In the genomic region with DNA sequence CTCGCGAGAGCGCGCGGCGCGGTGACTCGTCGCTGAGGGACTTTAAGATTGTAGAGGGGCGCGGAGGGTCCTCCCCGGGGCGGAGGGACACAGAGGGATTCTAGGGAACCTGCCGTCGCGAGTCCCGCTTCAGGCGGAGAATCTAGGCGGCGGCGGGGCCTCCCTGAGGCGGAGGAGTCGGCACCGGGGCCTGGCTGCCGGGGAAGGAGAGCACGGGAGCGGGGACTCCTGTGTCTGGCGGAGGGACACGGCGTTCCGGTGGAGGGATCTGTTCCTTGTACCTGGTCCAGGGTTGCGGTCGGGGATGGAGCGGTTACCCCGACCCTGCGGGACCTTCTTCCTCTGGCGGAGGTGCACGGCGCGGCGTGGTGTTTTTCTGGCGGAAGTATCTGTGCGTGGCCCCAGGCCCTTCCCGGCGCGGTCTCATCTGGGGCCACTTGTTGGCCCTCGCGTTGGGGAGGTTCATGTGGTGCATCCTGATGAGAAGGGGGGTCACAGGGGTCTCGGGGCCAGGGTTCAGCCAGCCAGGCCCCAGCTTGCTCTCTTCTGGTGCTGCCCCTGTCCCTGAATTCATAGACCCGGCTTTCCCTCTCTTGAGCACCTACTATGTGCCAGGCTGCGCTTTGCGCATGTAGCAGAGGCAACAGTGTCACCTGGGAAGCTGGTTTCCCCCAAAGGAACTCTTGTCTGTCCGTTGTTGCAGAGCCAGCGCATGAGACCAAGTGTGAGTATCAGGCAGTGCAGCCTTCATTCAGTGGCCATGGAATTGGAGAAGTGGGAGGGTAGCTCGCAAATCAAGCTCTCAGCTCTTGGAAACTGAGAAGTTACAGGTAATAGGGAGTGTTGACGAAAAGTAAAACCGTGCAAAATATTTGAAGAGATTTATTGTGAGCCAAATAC, we compare ENCODE assay signal across 8 cellular contexts. TPM values are rescaled to one million over a fixed set of nuclear protein-coding genes. Genes with fewer than 3 reads are reported as not detected.
DNase-seq lines count a peak whose midpoint lies in the region; ATAC-seq and TF ChIP-seq lines count a peak whose summit lies in the region.

No MANE protein-coding gene starts in this region.

- peak overlapping the region; percentile 93 to 97 (median 95) for H3K27ac Mint-ChIP-seq in CD14-positive monocyte

- TF ChIP-seq CTCF in CD14-positive monocyte (IDR thresholded peaks at IDR 0.05): no peak

- peaks cover 0 to 2% (median 0%) of the 10 kb centered on the region in 7 donors for H3K9me3 Mint-ChIP-seq in CD14-positive monocyte

- H3K4me3 Mint-ChIP-seq in CD14-positive monocyte: peak overlapping the region; percentile 94

- ATAC-seq in GM19351 (IDR thresholded peaks at IDR 0.05; ENCODE audit: unreplicated experiment): peak; percentile 45
- peak; percentile 24 for ATAC-seq in HG03469 (IDR thresholded peaks at IDR 0.05; ENCODE audit: unreplicated experiment)

- peaks cover 0 to 3% (median 1%) of the 10 kb centered on the region in 3 donors for H3K27me3 Mint-ChIP-seq in CD14-positive monocyte (ENCODE audit: low read depth in 3 of 3)

- intact Hi-C loops in CD14-positive monocyte (cut with micrococcal nuclease): loop anchor here in 1 of 2 donors (2.0 kb wide), 1 partner anchor 151 kb away; no protein-coding TSS in a partner anchor

- H3K36me3 Mint-ChIP-seq in CD14-positive monocyte: peaks cover 30 to 31% of the 10 kb centered on the region in 2 donors

- H3K4me1 Mint-ChIP-seq in CD14-positive monocyte: peaks cover 40% of the 10 kb centered on the region

- DNase-seq in CD14-positive monocyte (ENCODE audit: low spot score): peak; percentile 77
- peak; percentile 99 for DNase-seq in NCI-H69 (lab: John Stamatoyannopoulos, UW)
- peak; percentile 82 to 87 for DNase-seq in activated CD4-positive, alpha-beta T cell treated with anti-CD3 and anti-CD28 coated beads, Interleukin-2, amount 50 U/mL, for 48 hours
- DNase-seq in ecto neural progenitor cell (ENCODE audit: low spot score): peak; percentile 96
- peak; percentile 55 for DNase-seq in medulla oblongata (ENCODE audit: extremely low spot score)
- peak; percentile 65 to 79 (median 66) for DNase-seq in stimulated activated CD4-positive, alpha-beta T cell treated with anti-CD3 and anti-CD28 coated beads, TNF-alpha, amount 100 ng/mL, for 48 hours (ENCODE audit: low read depth in 3 of 3)

RNA-seq across cellular contexts. Expression of a gene that starts 0.6 kb away (rescaled TPM):
- polyA plus RNA-seq in CD14-positive monocyte: under 1 TPM; 0.44 to 0.79 TPM

RNA-seq across cellular contexts. Expression of a gene that starts 41.5 kb away (rescaled TPM):
- not detected for polyA plus RNA-seq in CD14-positive monocyte

Comparison
In these comparisons a context has a peak if more than half of its experiments do, and no peak if none do; other contexts are left out.
1. Peak in every context shown above with its lines: DNase-seq and ATAC-seq.